ENCODE assay signal across 27 cellular contexts in genomic region chr18:77539860-77540259, GRCh38.
"Had no signal": no experiment of that assay in that cellular context is flagged by ENCODE, and none has a peak within 500 bp of the region (broad histone marks: within the 10 kb centered on the region; RNA-seq: fewer than 3 reads in every experiment).

No MANE protein-coding gene starts in this region.

- H3K27ac ChIP-seq: adrenal gland, coronary artery, dorsolateral prefrontal cortex, foreskin keratinocyte, gastrocnemius medialis had no signal

- H3K4me3 ChIP-seq: adrenal gland, coronary artery, dorsolateral prefrontal cortex, gastrocnemius medialis had no signal

- H3K36me3 ChIP-seq: adrenal gland, gastrocnemius medialis had no signal

- ATAC-seq: activated CD4-positive, alpha-beta T cell treated with anti-CD3 and anti-CD28 coated beads for 36 hours; activated CD8-positive, alpha-beta memory T cell treated with anti-CD3 and anti-CD28 coated beads, Interleukin-2, amount 10 ng/mL, durations not matched to agents 7 days and 5 days; activated CD8-positive, alpha-beta T cell treated with anti-CD3 and anti-CD28 coated beads, Interleukin-2, amount 10 ng/mL, durations not matched to agents 7 days and 5 days; activated naive CD8-positive, alpha-beta T cell treated with anti-CD3 and anti-CD28 coated beads, Interleukin-2, amount 50 U/mL, for 24 hours; esophagus mucosa; foreskin keratinocyte; gastrocnemius medialis; T-helper 17 cell had no signal

- H3K9me3 ChIP-seq: adrenal gland, gastrocnemius medialis had no signal

- DNase-seq: activated CD4-positive, alpha-beta memory T cell treated with anti-CD3 and anti-CD28 coated beads for 36 hours; activated CD4-positive, alpha-beta T cell treated with anti-CD3 and anti-CD28 coated beads for 36 hours; activated CD4-positive, alpha-beta T cell treated with anti-CD3 and anti-CD28 coated beads, Interleukin-2, amount 10 ng/mL, durations not matched to agents 24 days and 14 days; activated CD4-positive, CD25-positive, alpha-beta regulatory T cell; activated CD4-positive, CD25-positive, alpha-beta regulatory T cell treated with anti-CD3 and anti-CD28 coated beads, Interleukin-2, amount 50 U/mL, for 72 hours; activated CD8-positive, alpha-beta memory T cell treated with anti-CD3 and anti-CD28 coated beads, Interleukin-2, amount 10 ng/mL, durations not matched to agents 7 days and 5 days; activated CD8-positive, alpha-beta memory T cell treated with anti-CD3 and anti-CD28 coated beads, Interleukin-2, amount 50 U/mL, for 4 hours; activated CD8-positive, alpha-beta T cell treated with anti-CD3 and anti-CD28 coated beads, Interleukin-2, amount 10 ng/mL, durations not matched to agents 7 days and 5 days; activated effector memory CD4-positive, alpha-beta T cell treated with anti-CD3 and anti-CD28 coated beads, Interleukin-2, amount 50 U/mL, for 16 hours; activated naive CD4-positive, alpha-beta T cell treated with anti-CD3 and anti-CD28 coated beads for 36 hours; activated naive CD8-positive, alpha-beta T cell treated with anti-CD3 and anti-CD28 coated beads for 36 hours; activated naive CD8-positive, alpha-beta T cell treated with anti-CD3 and anti-CD28 coated beads, Interleukin-2, amount 50 U/mL, for 24 hours; activated T-cell treated with anti-CD3 and anti-CD28 coated beads, Interleukin-2, amount 50 U/mL, for 1 hour; activated T-cell treated with anti-CD3 and anti-CD28 coated beads, Interleukin-2, amount 50 U/mL, for 48 hours; adrenal gland; amygdala; aorta; dorsolateral prefrontal cortex; effector memory CD4-positive, alpha-beta T cell; endodermal cell; foreskin keratinocyte; gastrocnemius medialis; T-helper 1 cell; T-helper 17 cell had no signal

- H3K27me3 ChIP-seq: adrenal gland, dorsolateral prefrontal cortex, foreskin keratinocyte, gastrocnemius medialis had no signal

- H3K4me1 ChIP-seq: adrenal gland, foreskin keratinocyte, gastrocnemius medialis had no signal

- FAIRE-seq: bronchial epithelial cell had no signal
